Comparison of ENCODE assay signal across 1 cellular context in genomic region chr2:240140511-240140910, GRCh38.
TF ChIP-seq lines count a peak whose summit lies in the region.

Gene OTOS (minus strand): TSS chr2:240140658. CDS start chr2:240140326, 332 bp downstream.

TF ChIP-seq in WTC11, 78 proteins besides CTCF, POLR2A, EP300 and RAD21 (continued from another document):
- TF ChIP-seq ERG (CRISPR knock-in tag; IDR thresholded peaks at IDR 0.05) (no peak), ZMAT4 (CRISPR knock-in tag; IDR thresholded peaks at IDR 0.05) (no peak), NFYB (CRISPR knock-in tag; conservative IDR thresholded peaks at IDR 0.05; ENCODE audit: low read depth) (no peak), ZNF121 (CRISPR knock-in tag; IDR thresholded peaks at IDR 0.05) (no peak)
